In genomic region chr5:90418214-90418613, GRCh38 we compare ENCODE assay signal across 27 cellular contexts.
"Had no signal": no experiment of that assay in that cellular context is flagged by ENCODE, and none has a peak within 500 bp of the region (broad histone marks: within the 10 kb centered on the region; RNA-seq: fewer than 3 reads in every experiment).

No MANE protein-coding gene starts in this region.

- H3K79me2 ChIP-seq: hepatocyte had no signal

- H3K4me3 Mint-ChIP-seq: dendritic cell treated with granulocyte-macrophage colony-stimulating factor and Interleukin-4, amounts not matched to agents 40 ng/mL and 50 ng/mL, for 4 days; effector memory CD8-positive, alpha-beta T cell; endodermal cell; immature natural killer cell; mesothelial cell of epicardium; naive thymus-derived CD4-positive, alpha-beta T cell had no signal

- H3K27me3 ChIP-seq: foreskin keratinocyte, gastroesophageal sphincter, heart left ventricle, hepatocyte, left lung had no signal

- H3K27ac ChIP-seq: epithelial cell of prostate, foreskin keratinocyte, gastroesophageal sphincter, heart left ventricle, hepatocyte, left lung, lower lobe of right lung had no signal

- H3K4me1 ChIP-seq: foreskin keratinocyte, gastroesophageal sphincter, heart left ventricle, left lung, lower lobe of right lung had no signal

- H2AFZ ChIP-seq: hepatocyte had no signal

- H3K4me1 Mint-ChIP-seq: immature natural killer cell; mesothelial cell of epicardium; naive thymus-derived CD4-positive, alpha-beta T cell had no signal

- FAIRE-seq: colon, endometrium, frontal cortex had no signal

- H3K9me3 ChIP-seq: gastroesophageal sphincter, heart left ventricle, left lung, lower lobe of right lung, mucosa of descending colon had no signal

- H3K36me3 Mint-ChIP-seq: immature natural killer cell; mesothelial cell of epicardium; naive thymus-derived CD4-positive, alpha-beta T cell had no signal

- H3K4me2 ChIP-seq: hepatocyte had no signal

- ATAC-seq: effector memory CD8-positive, alpha-beta T cell; esophagus mucosa; foreskin keratinocyte; gastroesophageal sphincter; heart left ventricle; left lung; left ventricle myocardium superior; lower lobe of right lung; mucosa of descending colon; naive thymus-derived CD4-positive, alpha-beta T cell had no signal

- H3K9me3 Mint-ChIP-seq: dendritic cell treated with granulocyte-macrophage colony-stimulating factor and Interleukin-4, amounts not matched to agents 40 ng/mL and 50 ng/mL, for 4 days; effector memory CD8-positive, alpha-beta T cell; endodermal cell; immature natural killer cell; mesothelial cell of epicardium had no signal

- H3K4me3 ChIP-seq: gastroesophageal sphincter, heart left ventricle, hepatocyte, left lung, lower lobe of right lung, mucosa of descending colon had no signal

- H3K36me3 ChIP-seq: gastroesophageal sphincter, heart left ventricle, left lung, lower lobe of right lung had no signal

- H3K27ac Mint-ChIP-seq: dendritic cell treated with granulocyte-macrophage colony-stimulating factor and Interleukin-4, amounts not matched to agents 40 ng/mL and 50 ng/mL, for 4 days; effector memory CD8-positive, alpha-beta T cell; endodermal cell; immature natural killer cell; mesothelial cell of epicardium; naive thymus-derived CD4-positive, alpha-beta T cell had no signal

- DNase-seq: cortex of kidney; effector CD8-positive, alpha-beta T cell; effector memory CD8-positive, alpha-beta T cell; endodermal cell; erythroblast; foreskin keratinocyte; heart left ventricle; hypothalamus; immature natural killer cell; islet precursor cell; kidney; kidney glomerular epithelial cell; left lung; left ventricle myocardium superior; lower lobe of right lung; mesenchymal stem cell; mucosa of descending colon; naive thymus-derived CD4-positive, alpha-beta T cell had no signal
